In genomic region chr1:108229969-108230368, GRCh38 we compare ENCODE assay signal across 8 cellular contexts. TPM values are rescaled to one million over a fixed set of nuclear protein-coding genes. Genes with fewer than 3 reads are reported as not detected.
DNase-seq lines count a peak whose midpoint lies in the region; ATAC-seq and TF ChIP-seq lines count a peak whose summit lies in the region.
"Not testable (repeated sequence)": the region's sequence is repeated elsewhere in the genome, so short reads cannot be mapped to it uniquely, and the experiment has no call there.
"Had no signal": no experiment of that assay in that cellular context is flagged by ENCODE, and none has a peak within 500 bp of the region (broad histone marks: within the 10 kb centered on the region; RNA-seq: fewer than 3 reads in every experiment).

No MANE protein-coding gene starts in this region.

- ATAC-seq in left colon = peak; percentile 67
- ATAC-seq in mucosa of descending colon = peak; percentile 72

- intact Hi-C loops in left colon (cut with DNase I, micrococcal nuclease); mucosa of descending colon (cut with DNase I, micrococcal nuclease): not testable (repeated sequence)

- H3K4me1 ChIP-seq in mucosa of descending colon (ENCODE audit: low read depth) = not testable (repeated sequence)

- H3K4me3 ChIP-seq in mucosa of descending colon = not testable (repeated sequence)

- not testable (repeated sequence) for H3K9me3 ChIP-seq in mucosa of descending colon

- H3K36me3 ChIP-seq in mucosa of descending colon (ENCODE audit: low read depth) = not testable (repeated sequence)

- DNase-seq in left colon, mucosa of descending colon: not testable (repeated sequence)

- not testable (repeated sequence) for TF ChIP-seq CTCF in mucosa of descending colon (IDR thresholded peaks at IDR 0.05)

RNA-seq across cellular contexts. Expression of gene NBPF4, which starts 13.9 kb away (rescaled TPM):
- total RNA-seq in left colon = under 1 TPM in 1 of 2 donors, not detected in 1; 0.53 TPM
- under 1 TPM in 2 of 3 donors, not detected in 1; 0.35 to 0.53 TPM for total RNA-seq in mucosa of descending colon
- total RNA-seq: A172; A673; B cell; Calu3; CD4-positive, CD25-positive, alpha-beta regulatory T cell; CD8-positive, alpha-beta T cell had no signal

RNA-seq across cellular contexts. Expression of gene SLC25A24, which starts 29.8 kb away (rescaled TPM):
- total RNA-seq in left colon (10 to 100 TPM; 81.2 to 89.0 TPM), mucosa of descending colon (10 to 100 TPM; 38.1 to 81.2 (median 66.7) TPM)
